Comparison of ENCODE assay signal across 27 cellular contexts in genomic region chr6:113843500-113844068, GRCh38. TPM values are rescaled to one million over a fixed set of nuclear protein-coding genes. Genes with fewer than 3 reads are reported as not detected.
A peak's percentile ranks its signal among the peaks of the same experiment; 100 is the strongest.
DNase-seq lines count a peak whose midpoint lies in the region; TF ChIP-seq lines count a peak whose summit lies in the region.
"Had no signal": no experiment of that assay in that cellular context is flagged by ENCODE, and none has a peak within 500 bp of the region (broad histone marks: within the 10 kb centered on the region; RNA-seq: fewer than 3 reads in every experiment).

No MANE protein-coding gene starts in this region.

- H3K9me3 Mint-ChIP-seq in neural progenitor cell (no peaks in the 10 kb centered on the region), mesothelial cell of epicardium (no peaks in the 10 kb centered on the region)
- H3K9me3 Mint-ChIP-seq: CD4-positive, alpha-beta T cell; IgD-negative memory B cell had no signal

- CTCF ChIA-PET in HEK293 (lab: Yijun Ruan, JAX) = interaction anchor here (0.6 to 1.5 kb wide), 4 partner anchors 12 to 766 kb away, joined by 3 to 5 read pairs (median 3); no protein-coding TSS in a partner anchor
- CTCF ChIA-PET in A673 (lab: Charles Lee) = no interaction called here

- peak; percentile 38 for DNase-seq in A172 (ENCODE audit: low spot score)
- peak; percentile 85 for DNase-seq in fibroblast of villous mesenchyme (ENCODE audit: low read depth)
- DNase-seq in neural progenitor cell (ENCODE audit: low spot score) = peak; percentile 28
- no peak for DNase-seq in A673 (ENCODE audit: low spot score)
- no peak for DNase-seq in NCI-H1694 (lab: John Stamatoyannopoulos, UW)
- no peak for DNase-seq in mesothelial cell of epicardium (ENCODE audit: low spot score in 2 of 2, unreplicated experiment in 2 of 2)
- DNase-seq: AML-193; CD4-positive, alpha-beta T cell; COR-L47; EL; GF-D8; GOT3; NCI-H1048; NCI-H1417 treated with DMSO at 0.1 percent for 48 hours; NCI-H187 treated with DMSO at 0.1 percent for 48 hours; NCI-H2171 treated with DMSO at 0.1 percent for 48 hours; NCI-H345; NCI-H524; NCI-H748 treated with DMSO at 0.1 percent for 48 hours; NK-92 treated with Interleukin-12 subunit alpha and Interleukin-12 subunit beta, amount 100 ng/mL, for 24 hours; PC-9; SJCRH30 had no signal

- H3K36me3 ChIP-seq in HEK293 (ENCODE audit: control insufficient read depth in 2 of 2, insufficient read depth in 1 of 2, low read length in 2 of 2) (no peaks in the 10 kb centered on the region), neural progenitor cell (no peaks in the 10 kb centered on the region), A673 (ENCODE audit: insufficient read depth, low read length, poor library complexity, severe bottlenecking) (no peaks in the 10 kb centered on the region)
- H3K36me3 ChIP-seq: BLaER1 treated with 17β-estradiol and CSF1 and Interleukin-3, amounts not matched to agents 10 nM and 100 nM; HAP-1; SJCRH30 had no signal

- H3K36me3 Mint-ChIP-seq in neural progenitor cell (no peaks in the 10 kb centered on the region), mesothelial cell of epicardium (no peaks in the 10 kb centered on the region)
- H3K36me3 Mint-ChIP-seq: IgD-negative memory B cell had no signal

- TF ChIP-seq CTCF in HEK293 (tag by site-specific recombination; IDR thresholded peaks at IDR 0.05) (no peak), fibroblast of villous mesenchyme (IDR thresholded peaks at IDR 0.05; ENCODE audit: insufficient read depth, low read depth, low read length) (no peak), neural progenitor cell (IDR thresholded peaks at IDR 0.05) (no peak), A673 (conservative IDR thresholded peaks at IDR 0.05; ENCODE audit: low read depth, low read length) (no peak), mesothelial cell of epicardium (IDR thresholded peaks at IDR 0.05; ENCODE audit: unreplicated experiment) (no peak)

- H3K4me3 ChIP-seq in HEK293 (ENCODE audit: low read depth, low read length) = no peak overlapping the region
- no peak overlapping the region for H3K4me3 ChIP-seq in fibroblast of villous mesenchyme (ENCODE audit: low read depth, low read length)
- H3K4me3 ChIP-seq in neural progenitor cell = no peak overlapping the region
- no peak overlapping the region for H3K4me3 ChIP-seq in A673 (ENCODE audit: low read depth, low read length, poor library complexity, severe bottlenecking)
- H3K4me3 ChIP-seq: BLaER1 treated with 17β-estradiol and CSF1 and Interleukin-3, amounts not matched to agents 10 nM and 100 nM; HAP-1; PC-9; SJCRH30 had no signal

- intact Hi-C loops in A673 (cut with micrococcal nuclease; ENCODE audit: unreplicated experiment) = no loop called here

- H3K79me2 ChIP-seq in neural progenitor cell (ENCODE audit: low read depth) = no peaks in the 10 kb centered on the region

- POLR2A ChIA-PET in HEK293 (lab: Yijun Ruan, JAX) (interaction anchor here (1.2 to 1.6 kb wide), 2 partner anchors 11 to 15 kb away, joined by 3 to 5 read pairs; no protein-coding TSS in a partner anchor), A673 (lab: Charles Lee; ENCODE audit: low non-redundant PET) (no interaction called here)

- peaks cover 2% of the 10 kb centered on the region for H3K27me3 Mint-ChIP-seq in neural progenitor cell (ENCODE audit: insufficient read depth, low read depth)
- H3K27me3 Mint-ChIP-seq in mesothelial cell of epicardium (ENCODE audit: low read depth) = no peaks in the 10 kb centered on the region

- H2AFZ ChIP-seq in neural progenitor cell (replicated peaks) = no peak overlapping the region
- H2AFZ ChIP-seq: PC-9 had no signal

- no peaks in the 10 kb centered on the region for H3K9me3 ChIP-seq in HEK293 (ENCODE audit: control insufficient read depth, insufficient read depth, low read depth, low read length)
- no peaks in the 10 kb centered on the region for H3K9me3 ChIP-seq in neural progenitor cell (ENCODE audit: low read depth)
- no peaks in the 10 kb centered on the region for H3K9me3 ChIP-seq in A673 (ENCODE audit: low read depth, low read length, poor library complexity, severe bottlenecking)
- H3K9me3 ChIP-seq: BLaER1 treated with 17β-estradiol and CSF1 and Interleukin-3, amounts not matched to agents 10 nM and 100 nM; HAP-1; SJCRH30 had no signal

- no peak overlapping the region for H3K4me3 Mint-ChIP-seq in neural progenitor cell
- H3K4me3 Mint-ChIP-seq in mesothelial cell of epicardium = no peak overlapping the region
- H3K4me3 Mint-ChIP-seq: CD4-positive, alpha-beta T cell; IgD-negative memory B cell had no signal

- H3K4me2 ChIP-seq in neural progenitor cell = no peak overlapping the region
- H3K4me2 ChIP-seq: BLaER1 treated with 17β-estradiol and CSF1 and Interleukin-3, amounts not matched to agents 10 nM and 100 nM; KMS-11; PC-9 had no signal

- H3K4me1 ChIP-seq in HEK293 (ENCODE audit: control insufficient read depth, insufficient read depth, low read length) = no peaks in the 10 kb centered on the region
- no peaks in the 10 kb centered on the region for H3K4me1 ChIP-seq in neural progenitor cell
- H3K4me1 ChIP-seq in A673 (ENCODE audit: insufficient read depth, low read length, poor library complexity, severe bottlenecking) = no peaks in the 10 kb centered on the region
- H3K4me1 ChIP-seq: BLaER1 treated with 17β-estradiol and CSF1 and Interleukin-3, amounts not matched to agents 10 nM and 100 nM had no signal

- H4K20me1 ChIP-seq in neural progenitor cell (ENCODE audit: low read depth) = no peaks in the 10 kb centered on the region
- H4K20me1 ChIP-seq: BLaER1 treated with 17β-estradiol and CSF1 and Interleukin-3, amounts not matched to agents 10 nM and 100 nM had no signal

- H3K27ac Mint-ChIP-seq in neural progenitor cell = no peak overlapping the region
- H3K27ac Mint-ChIP-seq in mesothelial cell of epicardium = no peak overlapping the region
- H3K27ac Mint-ChIP-seq: CD4-positive, alpha-beta T cell; IgD-negative memory B cell had no signal

- H3K4me1 Mint-ChIP-seq in neural progenitor cell = peaks cover 13% of the 10 kb centered on the region
- H3K4me1 Mint-ChIP-seq in mesothelial cell of epicardium = peaks cover 30% of the 10 kb centered on the region
- H3K4me1 Mint-ChIP-seq: IgD-negative memory B cell had no signal

- H3K27ac ChIP-seq in HEK293 (ENCODE audit: extremely low read depth, low read depth, low read length) = no peak overlapping the region
- H3K27ac ChIP-seq in neural progenitor cell = no peak overlapping the region
- no peak overlapping the region for H3K27ac ChIP-seq in A673 (ENCODE audit: low read depth, low read length, poor library complexity, severe bottlenecking)
- H3K27ac ChIP-seq: BLaER1 treated with 17β-estradiol and CSF1 and Interleukin-3, amounts not matched to agents 10 nM and 100 nM; KMS-11; SJCRH30 had no signal

- H3F3A ChIP-seq in neural progenitor cell (ENCODE audit: low read depth) = no peaks in the 10 kb centered on the region

- H3K9ac ChIP-seq in neural progenitor cell = no peak overlapping the region
- H3K9ac ChIP-seq: BLaER1 treated with 17β-estradiol and CSF1 and Interleukin-3, amounts not matched to agents 10 nM and 100 nM; KMS-11 had no signal

- H3K27me3 ChIP-seq in neural progenitor cell (no peaks in the 10 kb centered on the region), A673 (replicated peaks; ENCODE audit: insufficient read depth, low read depth, low read length, poor library complexity) (no peaks in the 10 kb centered on the region)
- H3K27me3 ChIP-seq: BLaER1 treated with 17β-estradiol and CSF1 and Interleukin-3, amounts not matched to agents 10 nM and 100 nM; SJCRH30 had no signal

- no TSS peak for BruUV-seq in A673 (replicated peaks; lab: Mats Ljungman, UMichigan)

TF ChIP-seq in HEK293, 187 proteins besides CTCF, POLR2A, EP300 and RAD21:
- 0 out of 2 replicates have a peak, but pooled peaks have one; percentile 14 for TF ChIP-seq IKZF3 (tag by site-specific recombination; IDR thresholded peaks at IDR 0.05)
- TF ChIP-seq ZNF768 (tag by site-specific recombination; IDR thresholded peaks at IDR 0.05) = no peak

RNA-seq across cellular contexts. Expression of gene MARCKS, which starts 13.6 kb away (rescaled TPM):
- 108 and 150 TPM in 2 replicates for total RNA-seq in A172 (2014; rRNA removed; shearing (Covaris generic))
- total RNA-seq in fibroblast of villous mesenchyme (263 TPM in 2 replicates), neural progenitor cell (ENCODE audit: low replicate concordance) (133 and 163 TPM in 2 replicates), A673 (2021) (95.9 and 110 TPM in 2 replicates), mesothelial cell of epicardium (174 to 179 TPM (median 174 TPM) in 3 replicates)

Comparison
In these comparisons a context has a peak if more than half of its experiments do, and no peak if none do; other contexts are left out.
1. DNase-seq: peak in A172 (single experiment), fibroblast of villous mesenchyme (single experiment) and neural progenitor cell (single experiment); none in A673 (single experiment), NCI-H1694 (single experiment) and mesothelial cell of epicardium (0 of 2).